Comparison of ENCODE assay signal across 25 cellular contexts in genomic region chr5:158033076-158033475, GRCh38.
"Had no signal": no experiment of that assay in that cellular context is flagged by ENCODE, and none has a peak within 500 bp of the region (broad histone marks: within the 10 kb centered on the region; RNA-seq: fewer than 3 reads in every experiment).

No MANE protein-coding gene starts in this region.

- H3K27ac ChIP-seq: left lung, lower lobe of right lung, neutrophil, parathyroid adenoma, psoas muscle, right lobe of liver, testis, thyroid gland, transverse colon, upper lobe of right lung had no signal

- H3K9ac ChIP-seq: parathyroid adenoma had no signal

- H3K27me3 ChIP-seq: left lung, right lobe of liver, testis, thyroid gland, transverse colon, upper lobe of right lung had no signal

- H3K9me3 ChIP-seq: lower lobe of right lung, neutrophil, psoas muscle, right lobe of liver, testis, thyroid gland, upper lobe of right lung had no signal

- H3K4me3 ChIP-seq: left lung, lower lobe of right lung, psoas muscle, right lobe of liver, smooth muscle cell, testis, thyroid gland, transverse colon, upper lobe of right lung had no signal

- ATAC-seq: left colon; left lung; lower lobe of right lung; naive thymus-derived CD8-positive, alpha-beta T cell; psoas muscle; right lobe of liver; stimulated activated memory B cell treated with anti-CD40 and anti-IgM and Interleukin-4, amounts not matched to agents 10 μg/mL and 1 μg/mL and 100 μg/mL, for 72 hours; stimulated activated naive CD8-positive, alpha-beta T cell treated with anti-CD3 and anti-CD28 coated beads, Interleukin-15, amount 100 ng/mL, for 72 hours; upper lobe of right lung had no signal

- H3K36me3 ChIP-seq: left lung, lower lobe of right lung, neutrophil, right lobe of liver, thyroid gland, transverse colon, upper lobe of right lung had no signal

- DNase-seq: hippocampal formation; kidney; left colon; left lung; lower lobe of right lung; mammary epithelial cell; mesenchymal stem cell; naive thymus-derived CD8-positive, alpha-beta T cell; occipital lobe; psoas muscle; right lobe of liver; stimulated activated CD4-positive, alpha-beta T cell treated with anti-CD3 and anti-CD28 coated beads, Interleukin-1b, Interleukin-23, amount 100 ng/mL, for 48 hours; stimulated activated CD4-positive, alpha-beta T cell treated with anti-CD3 and anti-CD28 coated beads, Interleukin-2, amount 100 ng/mL, for 48 hours; stimulated activated CD4-positive, alpha-beta T cell treated with anti-CD3 and anti-CD28 coated beads, Interleukin-4, amount 100 ng/mL, for 4 hours; stimulated activated CD8-positive, alpha-beta memory T cell treated with anti-CD3 and anti-CD28 coated beads, Interleukin-4, amount 100 ng/mL, for 48 hours; stimulated activated naive CD4-positive, alpha-beta T cell treated with Interleukin-2 at 50 U/mL for 16 hours; stimulated activated naive CD8-positive, alpha-beta T cell treated with anti-CD3 and anti-CD28 coated beads, Interleukin-15, amount 100 ng/mL, for 72 hours; testis; thyroid gland; transverse colon; upper lobe of right lung had no signal

- H3K4me1 ChIP-seq: left lung, lower lobe of right lung, parathyroid adenoma, psoas muscle, thyroid gland, transverse colon, upper lobe of right lung had no signal
